ENCODE assay signal across 1 cellular context in the genomic region with DNA sequence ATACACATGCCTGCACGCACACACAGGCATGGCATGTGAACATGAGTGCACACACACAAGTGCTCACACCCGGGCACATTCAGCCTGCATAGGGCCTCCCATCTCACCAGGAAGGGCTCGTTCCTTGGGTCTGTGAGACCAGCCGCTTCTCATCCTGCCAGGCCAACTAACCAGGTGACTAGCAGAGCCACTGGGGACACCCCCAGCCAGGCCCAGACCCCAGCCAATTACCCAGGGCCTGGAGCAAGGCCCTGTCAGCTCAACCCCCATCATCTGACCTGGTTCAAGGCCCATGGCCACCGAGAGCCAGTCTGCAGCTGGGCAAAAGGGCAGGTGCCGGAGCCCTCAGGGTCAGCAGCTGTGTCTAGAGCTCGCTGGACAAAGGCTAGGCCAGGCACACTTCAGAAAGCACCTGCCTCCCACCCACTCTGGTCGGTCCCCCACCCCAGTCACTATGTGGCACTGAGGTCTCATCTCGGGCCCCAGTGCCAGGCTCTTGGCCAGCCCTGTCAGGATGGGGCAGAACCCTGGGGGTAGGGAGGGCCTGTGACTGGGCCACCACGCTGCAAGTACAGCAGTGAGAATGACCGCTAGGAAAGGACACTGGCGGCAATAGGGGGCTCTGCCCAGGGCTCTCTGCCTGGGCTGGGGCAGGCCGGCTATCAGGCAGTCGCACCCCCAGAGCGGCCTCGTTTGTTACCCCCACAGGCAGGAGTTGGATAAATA.
TF ChIP-seq lines count a peak whose summit lies in the region.

No MANE protein-coding gene starts in this region.

TF ChIP-seq in neural cell, 6 proteins besides CTCF, POLR2A, EP300 and RAD21 (continued from another document):
- TF ChIP-seq, protein P1, sequence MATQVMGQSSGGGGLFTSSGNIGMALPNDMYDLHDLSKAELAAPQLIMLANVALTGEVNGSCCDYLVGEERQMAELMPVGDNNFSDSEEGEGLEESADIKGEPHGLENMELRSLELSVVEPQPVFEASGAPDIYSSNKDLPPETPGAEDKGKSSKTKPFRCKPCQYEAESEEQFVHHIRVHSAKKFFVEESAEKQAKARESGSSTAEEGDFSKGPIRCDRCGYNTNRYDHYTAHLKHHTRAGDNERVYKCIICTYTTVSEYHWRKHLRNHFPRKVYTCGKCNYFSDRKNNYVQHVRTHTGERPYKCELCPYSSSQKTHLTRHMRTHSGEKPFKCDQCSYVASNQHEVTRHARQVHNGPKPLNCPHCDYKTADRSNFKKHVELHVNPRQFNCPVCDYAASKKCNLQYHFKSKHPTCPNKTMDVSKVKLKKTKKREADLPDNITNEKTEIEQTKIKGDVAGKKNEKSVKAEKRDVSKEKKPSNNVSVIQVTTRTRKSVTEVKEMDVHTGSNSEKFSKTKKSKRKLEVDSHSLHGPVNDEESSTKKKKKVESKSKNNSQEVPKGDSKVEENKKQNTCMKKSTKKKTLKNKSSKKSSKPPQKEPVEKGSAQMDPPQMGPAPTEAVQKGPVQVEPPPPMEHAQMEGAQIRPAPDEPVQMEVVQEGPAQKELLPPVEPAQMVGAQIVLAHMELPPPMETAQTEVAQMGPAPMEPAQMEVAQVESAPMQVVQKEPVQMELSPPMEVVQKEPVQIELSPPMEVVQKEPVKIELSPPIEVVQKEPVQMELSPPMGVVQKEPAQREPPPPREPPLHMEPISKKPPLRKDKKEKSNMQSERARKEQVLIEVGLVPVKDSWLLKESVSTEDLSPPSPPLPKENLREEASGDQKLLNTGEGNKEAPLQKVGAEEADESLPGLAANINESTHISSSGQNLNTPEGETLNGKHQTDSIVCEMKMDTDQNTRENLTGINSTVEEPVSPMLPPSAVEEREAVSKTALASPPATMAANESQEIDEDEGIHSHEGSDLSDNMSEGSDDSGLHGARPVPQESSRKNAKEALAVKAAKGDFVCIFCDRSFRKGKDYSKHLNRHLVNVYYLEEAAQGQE (IDR thresholded peaks at IDR 0.05; ENCODE audit: borderline replicate concordance), result no peak
- no peak for TF ChIP-seq MXI1 (conservative IDR thresholded peaks at IDR 0.05; ENCODE audit: poor library complexity, severe bottlenecking)
- no peak for TF ChIP-seq POLR2AphosphoS5 (IDR thresholded peaks at IDR 0.05)
- no peak for TF ChIP-seq SMC3 (conservative IDR thresholded peaks at IDR 0.05; ENCODE audit: poor library complexity)
